11 cellular contexts compared by ENCODE assay signal in genomic region chr1:225466848-225467192, GRCh38. TPM values are rescaled to one million over a fixed set of nuclear protein-coding genes. Genes with fewer than 3 reads are reported as not detected.
DNase-seq lines count a peak whose midpoint lies in the region; ATAC-seq, FAIRE-seq and TF ChIP-seq lines count a peak whose summit lies in the region.
"Had no signal": no experiment of that assay in that cellular context is flagged by ENCODE, and none has a peak within 500 bp of the region (broad histone marks: within the 10 kb centered on the region; RNA-seq: fewer than 3 reads in every experiment).

No MANE protein-coding gene starts in this region.

- CTCF ChIA-PET in activated naive CD4-positive, alpha-beta T cell treated with anti-CD3 and anti-CD28 coated beads for 36 hours (lab: Charles Lee) = interaction anchor here (0.7 to 3.5 kb wide), 2 partner anchors 11 to 84 kb away, joined by 3 to 14 read pairs; no protein-coding TSS in a partner anchor

- H3K4me3 ChIP-seq in right lobe of liver (no peak overlapping the region), tibial nerve (peak overlapping the region in 2 of 4 donors; percentile 39 to 42), testis (no peak overlapping the region)

- peaks cover 20% of the 10 kb centered on the region for H3K4me1 Mint-ChIP-seq in activated naive CD4-positive, alpha-beta T cell treated with anti-CD3 and anti-CD28 coated beads for 36 hours (ENCODE audit: low read depth)
- H3K4me1 Mint-ChIP-seq in T-helper 17 cell = peaks cover 44% of the 10 kb centered on the region

- no peaks in the 10 kb centered on the region for H3K36me3 ChIP-seq in right lobe of liver
- H3K36me3 ChIP-seq in tibial nerve = no peaks in the 10 kb centered on the region
- no peaks in the 10 kb centered on the region for H3K36me3 ChIP-seq in testis (ENCODE audit: low read depth, missing control alignments)

- H3K27ac Mint-ChIP-seq in activated naive CD4-positive, alpha-beta T cell treated with anti-CD3 and anti-CD28 coated beads for 36 hours = peak overlapping the region; percentile 99
- H3K27ac Mint-ChIP-seq in T-helper 17 cell = peak overlapping the region; percentile 97
- H3K27ac Mint-ChIP-seq: mesothelial cell of epicardium had no signal

- ATAC-seq in T-helper 17 cell = no peak
- ATAC-seq in right lobe of liver = no peak

- H3K36me3 Mint-ChIP-seq in activated naive CD4-positive, alpha-beta T cell treated with anti-CD3 and anti-CD28 coated beads for 36 hours (ENCODE audit: low read depth) = no peaks in the 10 kb centered on the region
- no peaks in the 10 kb centered on the region for H3K36me3 Mint-ChIP-seq in T-helper 17 cell (ENCODE audit: low read depth)
- H3K36me3 Mint-ChIP-seq: mesothelial cell of epicardium had no signal

- H3K27me3 ChIP-seq in right lobe of liver (no peaks in the 10 kb centered on the region), tibial nerve (no peaks in the 10 kb centered on the region), testis (no peaks in the 10 kb centered on the region)

- H3K4me1 ChIP-seq in right lobe of liver (no peaks in the 10 kb centered on the region), tibial nerve (peaks cover 0 to 10% (median 2%) of the 10 kb centered on the region in 4 donors), testis (peaks cover 6% of the 10 kb centered on the region)

- TF ChIP-seq CTCF in right lobe of liver (IDR thresholded peaks at IDR 0.05) (no peak), tibial nerve (IDR thresholded peaks at IDR 0.05) (no peak), D721Med (IDR thresholded peaks at IDR 0.05; ENCODE audit: insufficient read depth, missing control alignments) (no peak), testis (IDR thresholded peaks at IDR 0.05) (no peak)

- H3K27me3 Mint-ChIP-seq in activated naive CD4-positive, alpha-beta T cell treated with anti-CD3 and anti-CD28 coated beads for 36 hours (ENCODE audit: low read depth) = no peaks in the 10 kb centered on the region
- H3K27me3 Mint-ChIP-seq in T-helper 17 cell = no peaks in the 10 kb centered on the region

- H3K4me3 Mint-ChIP-seq in activated naive CD4-positive, alpha-beta T cell treated with anti-CD3 and anti-CD28 coated beads for 36 hours = peak overlapping the region; percentile 90
- peak overlapping the region; percentile 93 for H3K4me3 Mint-ChIP-seq in T-helper 17 cell
- H3K4me3 Mint-ChIP-seq: mesothelial cell of epicardium had no signal

- no peak for DNase-seq in activated naive CD4-positive, alpha-beta T cell treated with anti-CD3 and anti-CD28 coated beads for 36 hours
- DNase-seq in activated naive CD4-positive, alpha-beta T cell treated with Interleukin-2 at 50 U/mL for 16 hours = no peak
- DNase-seq in T-helper 17 cell (no peak), right lobe of liver (no peak), tibial nerve (ENCODE audit: low spot score in 2 of 2) (no peak), DMS 273 (lab: John Stamatoyannopoulos, UW; ENCODE audit: unreplicated experiment) (no peak), D721Med (ENCODE audit: insufficient read length, low spot score) (no peak), testis (no peak)
- DNase-seq: NCI-H2227 treated with DMSO at 0.1 percent for 48 hours had no signal

- no peak for TF ChIP-seq EP300 in tibial nerve (IDR thresholded peaks at IDR 0.05)

- H3K9me3 ChIP-seq in T-helper 17 cell (ENCODE audit: control insufficient read depth, low read length, poor library complexity, severe bottlenecking) (no peaks in the 10 kb centered on the region), right lobe of liver (no peaks in the 10 kb centered on the region), tibial nerve (no peaks in the 10 kb centered on the region), testis (no peaks in the 10 kb centered on the region)

- H3K9me3 Mint-ChIP-seq in activated naive CD4-positive, alpha-beta T cell treated with anti-CD3 and anti-CD28 coated beads for 36 hours = no peaks in the 10 kb centered on the region
- H3K9me3 Mint-ChIP-seq: mesothelial cell of epicardium had no signal

- H3K27ac ChIP-seq in right lobe of liver (peak overlapping the region; percentile 50 to 80 (median 66)), tibial nerve (peak overlapping the region in 3 of 4 donors; percentile 73 to 87 (median 80)), testis (no peak overlapping the region)

- 84% methylated on average over 4 of the region's 4 CpGs for WGBS in right lobe of liver (ENCODE audit: insufficient coverage, low coverage, low lambda C conversion rate, missing lambda C conversion rate)
- WGBS in tibial nerve, 2 donors = 91 to 95% methylated on average over 4 of the region's 4 CpGs
- WGBS in testis, 2 donors = 87% methylated on average over 4 of the region's 4 CpGs

- no peak for FAIRE-seq in D721Med (lab: Jason Lieb, UNC)
- FAIRE-seq: H1 had no signal

- intact Hi-C loops in activated naive CD4-positive, alpha-beta T cell treated with anti-CD3 and anti-CD28 coated beads for 36 hours (cut with micrococcal nuclease) = loop anchor here (1.0 to 2.0 kb wide), 9 partner anchors 8 to 719 kb away; partner anchors contain the start of genes ACBD3, H3-3A, LBR and PYCR2
- intact Hi-C loops in right lobe of liver (cut with DNase I) = no loop called here
- intact Hi-C loops in testis (cut with DNase I; ENCODE audit: low total_unique reads) = no loop called here

- TF ChIP-seq POLR2A in right lobe of liver (IDR thresholded peaks at IDR 0.05) (no peak), tibial nerve (IDR thresholded peaks at IDR 0.05) (no peak), testis (IDR thresholded peaks at IDR 0.05) (no peak)

RNA-seq across cellular contexts. Expression of gene LBR, which starts 39.0 kb away (rescaled TPM):
- total RNA-seq in activated naive CD4-positive, alpha-beta T cell treated with anti-CD3 and anti-CD28 coated beads for 36 hours = 100 to 1,000 TPM; 132 to 138 TPM
- 100 to 1,000 TPM; 116 to 121 TPM for total RNA-seq in T-helper 17 cell
- total RNA-seq in right lobe of liver = 10 to 100 TPM; 21.9 to 41.8 (median 31.4) TPM
- total RNA-seq in tibial nerve = 10 to 100 TPM; 17.7 to 30.8 (median 25.1) TPM
- total RNA-seq in testis = 10 to 100 TPM; 31.7 to 39.9 TPM
- 40.3 TPM for polyA plus RNA-seq in testis (ENCODE audit: insufficient read depth, low read depth, low replicate concordance)

Comparison
In these comparisons a context has a peak if more than half of its experiments do, and no peak if none do; other contexts are left out.
1. H3K27ac ChIP-seq: peak in right lobe of liver (3 of 3) and tibial nerve (3 of 4); none in testis (0 of 2).